ENCODE assay signal across 28 cellular contexts in genomic region chr5:10172242-10172641, GRCh38.
"Had no signal": no experiment of that assay in that cellular context is flagged by ENCODE, and none has a peak within 500 bp of the region (broad histone marks: within the 10 kb centered on the region; RNA-seq: fewer than 3 reads in every experiment).

No MANE protein-coding gene starts in this region.

- DNase-seq: activated CD4-positive, alpha-beta T cell treated with anti-CD3 and anti-CD28 coated beads, Interleukin-2, amount 10 ng/mL, durations not matched to agents 24 days and 14 days; activated CD4-positive, alpha-beta T cell treated with anti-CD3 and anti-CD28 coated beads, Interleukin-2, amount 50 U/mL, for 4 hours; activated CD8-positive, alpha-beta T cell treated with anti-CD3 and anti-CD28 coated beads for 36 hours; activated effector memory CD4-positive, alpha-beta T cell treated with anti-CD3 and anti-CD28 coated beads, Interleukin-2, amount 50 U/mL, for 16 hours; activated naive CD4-positive, alpha-beta T cell; activated naive CD4-positive, alpha-beta T cell treated with anti-CD3 and anti-CD28 coated beads, Interleukin-2, amount 50 U/mL, for 16 hours; activated naive CD8-positive, alpha-beta T cell treated with anti-CD3 and anti-CD28 coated beads for 36 hours; activated T-cell treated with anti-CD3 and anti-CD28 coated beads, Interleukin-2, amount 50 U/mL, for 1 hour; activated T-cell treated with anti-CD3 and anti-CD28 coated beads, Interleukin-2, amount 50 U/mL, for 72 hours; amniotic stem cell; aorta; brain microvascular endothelial cell; central memory CD4-positive, alpha-beta T cell; MM.1S; NCI-H1092; NCI-H1436 treated with DMSO at 0.1 percent for 48 hours; NCI-H1694 treated with DMSO at 0.1 percent for 48 hours; NCI-H2029; NCI-H510A; NCI-H526; NCI-H748 treated with DMSO at 0.1 percent for 48 hours; NK-92 treated with Interleukin-12 subunit alpha and Interleukin-12 subunit beta, amount 100 ng/mL, for 24 hours; PC-3; Peyer's patch; RPMI8226; SHP77 treated with DMSO at 0.1 percent for 48 hours; T1000 had no signal

- ATAC-seq: activated CD8-positive, alpha-beta T cell treated with anti-CD3 and anti-CD28 coated beads for 36 hours; activated T-cell treated with anti-CD3 and anti-CD28 coated beads, Interleukin-2, amount 50 U/mL, for 72 hours; activated T-helper 17 cell treated with anti-CD3 and anti-CD28 coated beads, Interleukin-2, amount 50 U/mL, for 72 hours; PC-3 had no signal
